Comparison of ENCODE assay signal across 23 cellular contexts in genomic region chr17:76363107-76363801, GRCh38. TPM values are rescaled to one million over a fixed set of nuclear protein-coding genes. Genes with fewer than 3 reads are reported as not detected.
DNase-seq lines count a peak whose midpoint lies in the region; ATAC-seq and TF ChIP-seq lines count a peak whose summit lies in the region.
"Had no signal": no experiment of that assay in that cellular context is flagged by ENCODE, and none has a peak within 500 bp of the region (broad histone marks: within the 10 kb centered on the region; RNA-seq: fewer than 3 reads in every experiment).

No MANE protein-coding gene starts in this region.

- DNase-seq in left ventricle myocardium inferior: no peak
- DNase-seq in right atrium auricular region (ENCODE audit: low spot score): no peak
- peak; percentile 9 for DNase-seq in RWPE2 (ENCODE audit: low spot score)
- DNase-seq in left colon: no peak
- DNase-seq in vagina (ENCODE audit: extremely low spot score in 2 of 2): no peak
- DNase-seq in NCI-H82 treated with DMSO at 0.1 percent for 48 hours (lab: John Stamatoyannopoulos, UW; ENCODE audit: unreplicated experiment): no peak
- DNase-seq in SHP77 treated with DMSO at 0.1 percent for 48 hours (lab: John Stamatoyannopoulos, UW): no peak
- no peak for DNase-seq in activated T-cell treated with anti-CD3 and anti-CD28 coated beads, Interleukin-2, amount 50 U/mL, for 1 hour
- DNase-seq: AML-193, C1 segment of cervical spinal cord, DMS53, EL, GF-D8, HFFc6, MM.1S, NCI-H1048, NCI-H1436, NCI-H187 treated with DMSO at 0.1 percent for 48 hours, NCI-H226, NCI-H524, NCI-H774, SHP77 had no signal

- intact Hi-C loops in left ventricle myocardium inferior (cut with micrococcal nuclease) (no loop called here), left colon (cut with DNase I, micrococcal nuclease) (no loop called here), vagina (cut with DNase I) (no loop called here)

- TF ChIP-seq CTCF in left ventricle myocardium inferior (IDR thresholded peaks at IDR 0.05; ENCODE audit: borderline replicate concordance): no peak
- no peak for TF ChIP-seq CTCF in right atrium auricular region (IDR thresholded peaks at IDR 0.05)
- no peak for TF ChIP-seq CTCF in RWPE2 (IDR thresholded peaks at IDR 0.05; ENCODE audit: poor library complexity, severe bottlenecking)
- TF ChIP-seq CTCF in vagina (IDR thresholded peaks at IDR 0.05): no peak

- no peaks in the 10 kb centered on the region for H3K9me3 ChIP-seq in left ventricle myocardium inferior (replicated peaks)
- H3K9me3 ChIP-seq in right atrium auricular region: no peaks in the 10 kb centered on the region
- H3K9me3 ChIP-seq in RWPE2 (ENCODE audit: severe bottlenecking): no peaks in the 10 kb centered on the region
- no peaks in the 10 kb centered on the region for H3K9me3 ChIP-seq in vagina

- H3K36me3 ChIP-seq in left ventricle myocardium inferior (no peaks in the 10 kb centered on the region), right atrium auricular region (no peaks in the 10 kb centered on the region), RWPE2 (ENCODE audit: low read depth) (no peaks in the 10 kb centered on the region), vagina (no peaks in the 10 kb centered on the region)

- H3K27me3 ChIP-seq in left ventricle myocardium inferior (ENCODE audit: low read depth) (no peaks in the 10 kb centered on the region), right atrium auricular region (no peaks in the 10 kb centered on the region), RWPE2 (ENCODE audit: insufficient read depth, poor library complexity, severe bottlenecking) (no peaks in the 10 kb centered on the region), vagina (no peaks in the 10 kb centered on the region)

- no peak for TF ChIP-seq POLR2A in vagina (IDR thresholded peaks at IDR 0.05)

- H3K4me1 ChIP-seq in left ventricle myocardium inferior (peaks cover 21% of the 10 kb centered on the region), right atrium auricular region (peaks cover 0 to 19% of the 10 kb centered on the region in 2 donors), RWPE2 (ENCODE audit: insufficient read depth, poor library complexity, severe bottlenecking) (peaks cover 13% of the 10 kb centered on the region), vagina (peaks cover 23% of the 10 kb centered on the region)

- H3K4me3 ChIP-seq in left ventricle myocardium inferior (no peak overlapping the region), right atrium auricular region (no peak overlapping the region), RWPE2 (ENCODE audit: severe bottlenecking) (no peak overlapping the region), vagina (no peak overlapping the region)
- H3K4me3 ChIP-seq: SK-N-MC had no signal

- H3K27ac ChIP-seq in left ventricle myocardium inferior (replicated peaks): peak overlapping the region; percentile 82
- no peak overlapping the region for H3K27ac ChIP-seq in right atrium auricular region
- H3K27ac ChIP-seq in RWPE2 (ENCODE audit: poor library complexity, severe bottlenecking): no peak overlapping the region
- peak overlapping the region; percentile 73 for H3K27ac ChIP-seq in vagina
- H3K27ac ChIP-seq: SK-N-MC had no signal

- no peak for ATAC-seq in RWPE2 (ENCODE audit: low read depth)
- peak; percentile 60 for ATAC-seq in left colon

RNA-seq across cellular contexts. Expression of gene PRPSAP1, which starts 9.5 kb away (rescaled TPM):
- total RNA-seq in left ventricle myocardium inferior (30.7 TPM), right atrium auricular region (10 to 100 TPM; 33.7 to 34.0 TPM), left colon (10 to 100 TPM; 61.7 to 70.3 TPM), vagina (92.6 TPM)

RNA-seq across cellular contexts. Expression of gene SPHK1, which starts 21.2 kb away (rescaled TPM):
- 2.3 TPM for total RNA-seq in left ventricle myocardium inferior
- 10 to 100 TPM in 1 of 2 donors, 1 to 10 TPM in 1; 6.4 to 16.8 TPM for total RNA-seq in right atrium auricular region
- total RNA-seq in left colon: 1 to 10 TPM; 2.9 to 4.2 TPM
- 11.0 TPM for total RNA-seq in vagina

RNA-seq across cellular contexts. Expression of gene QRICH2, which starts 55.2 kb away (rescaled TPM):
- 2.4 TPM for total RNA-seq in left ventricle myocardium inferior
- 1 to 10 TPM; 1.1 to 1.2 TPM for total RNA-seq in right atrium auricular region
- total RNA-seq in left colon: 1 to 10 TPM; 1.9 to 2.3 TPM
- 10.8 TPM for total RNA-seq in vagina

Comparison
In these comparisons a context has a peak if more than half of its experiments do, and no peak if none do; other contexts are left out.
1. H3K27ac ChIP-seq: peak in left ventricle myocardium inferior (single experiment) and vagina (single experiment); none in right atrium auricular region (0 of 2) and RWPE2 (single experiment).